7 cellular contexts compared by ENCODE assay signal in genomic region chr4:185534850-185535761, GRCh38. TPM values are rescaled to one million over a fixed set of nuclear protein-coding genes. Genes with fewer than 3 reads are reported as not detected.
DNase-seq lines count a peak whose midpoint lies in the region; TF ChIP-seq lines count a peak whose summit lies in the region.

TSS of gene PDLIM3 (minus strand) at chr4:185535507. CDS start at chr4:185535434, 73 bp downstream.

- peaks cover 6% of the 10 kb centered on the region for H3K4me1 Mint-ChIP-seq in activated naive CD8-positive, alpha-beta T cell (ENCODE audit: low read depth)
- H3K4me1 Mint-ChIP-seq in osteocyte (ENCODE audit: unreplicated experiment): peaks cover 10% of the 10 kb centered on the region
- H3K4me1 Mint-ChIP-seq in immature natural killer cell: peaks cover 3 to 4% of the 10 kb centered on the region in 2 donors

- H3K36me3 Mint-ChIP-seq in activated naive CD8-positive, alpha-beta T cell: no peaks in the 10 kb centered on the region
- H3K36me3 Mint-ChIP-seq in osteocyte (ENCODE audit: unreplicated experiment): peaks cover 1% of the 10 kb centered on the region
- peaks cover 0 to 4% (median 0%) of the 10 kb centered on the region in 3 donors for H3K36me3 Mint-ChIP-seq in immature natural killer cell

- peak within 1 kb of the TSS; percentile 79 for H3K9ac ChIP-seq in ES-I3 (ENCODE audit: low read depth, low read length)

- peak within 1 kb of the TSS; percentile 83 for H3K4me3 ChIP-seq in cardiac muscle cell

- TF ChIP-seq CTCF in cardiac muscle cell (IDR thresholded peaks at IDR 0.05; ENCODE audit: low read depth, low read length): no peak
- TF ChIP-seq CTCF in osteocyte (IDR thresholded peaks at IDR 0.05): no peak

- no peak within 1 kb of the TSS for H3K27ac Mint-ChIP-seq in activated naive CD8-positive, alpha-beta T cell
- H3K27ac Mint-ChIP-seq in osteocyte (ENCODE audit: unreplicated experiment) (peak within 1 kb of the TSS; percentile 19), immature natural killer cell (no peak within 1 kb of the TSS)

- DNase-seq in cardiac muscle cell (ENCODE audit: low read depth in 1 of 2, low spot score in 1 of 2) (peak; percentile 80 to 87), osteocyte (ENCODE audit: extremely low spot score, unreplicated experiment) (no peak), inferior parietal cortex (ENCODE audit: extremely low spot score) (no peak), immature natural killer cell (no peak)

- peak within 1 kb of the TSS; percentile 71 for H3K4me3 Mint-ChIP-seq in activated naive CD8-positive, alpha-beta T cell
- H3K4me3 Mint-ChIP-seq in osteocyte (ENCODE audit: unreplicated experiment): peak within 1 kb of the TSS; percentile 85
- H3K4me3 Mint-ChIP-seq in immature natural killer cell: no peak within 1 kb of the TSS

- H3K27ac ChIP-seq in cardiac muscle cell: peak within 1 kb of the TSS; percentile 40

- peaks cover 35% of the 10 kb centered on the region for H3K27me3 Mint-ChIP-seq in activated naive CD8-positive, alpha-beta T cell
- H3K27me3 Mint-ChIP-seq in osteocyte (ENCODE audit: unreplicated experiment) (peaks cover 7% of the 10 kb centered on the region), immature natural killer cell (ENCODE audit: low read depth in 3 of 3) (peaks cover 10 to 20% (median 16%) of the 10 kb centered on the region in 3 donors)

- H3K4me1 ChIP-seq in ES-I3 (ENCODE audit: insufficient read depth, low read length) (no peaks in the 10 kb centered on the region), cardiac muscle cell (ENCODE audit: low read depth) (no peaks in the 10 kb centered on the region)

- H3K9me3 Mint-ChIP-seq in activated naive CD8-positive, alpha-beta T cell (ENCODE audit: low read depth): no peaks in the 10 kb centered on the region
- no peaks in the 10 kb centered on the region for H3K9me3 Mint-ChIP-seq in osteocyte (ENCODE audit: unreplicated experiment)
- H3K9me3 Mint-ChIP-seq in immature natural killer cell: no peaks in the 10 kb centered on the region

- TF ChIP-seq RAD21 in Ishikawa (IDR thresholded peaks at IDR 0.05; ENCODE audit: low read depth): no peak

- peaks cover 21% of the 10 kb centered on the region for H3K27me3 ChIP-seq in cardiac muscle cell

- no peaks in the 10 kb centered on the region for H3K36me3 ChIP-seq in ES-I3 (ENCODE audit: insufficient read depth, low read length)
- no peaks in the 10 kb centered on the region for H3K36me3 ChIP-seq in cardiac muscle cell

- H3K9me3 ChIP-seq in ES-I3 (ENCODE audit: control insufficient read depth, insufficient read depth, low read length) (no peaks in the 10 kb centered on the region), cardiac muscle cell (ENCODE audit: low read depth) (no peaks in the 10 kb centered on the region)

- TF ChIP-seq EP300 in Ishikawa (IDR thresholded peaks at IDR 0.05; ENCODE audit: borderline replicate concordance): no peak

TF ChIP-seq in Ishikawa, 13 proteins besides CTCF, POLR2A, EP300 and RAD21:
- peak; percentile 16; the same call in 1 of the 2 replicates for TF ChIP-seq MAX (IDR thresholded peaks at IDR 0.05)
- TF ChIP-seq YY1 (IDR thresholded peaks at IDR 0.05; ENCODE audit: low read depth): no peak
TF ChIP-seq in Ishikawa: peak in this region for 1.

RNA-seq across cellular contexts. Expression of gene PDLIM3, which starts in this region (rescaled TPM):
- total RNA-seq in cardiac muscle cell (35.2 and 43.2 TPM in 2 replicates), osteocyte (2.1 and 2.8 TPM in 2 replicates)
- polyA plus RNA-seq in cardiac muscle cell (23.6 and 29.1 TPM in 2 replicates), immature natural killer cell (not detected)

Comparison
In these comparisons a context has a peak if more than half of its experiments do, and no peak if none do; other contexts are left out.
1. RNA of gene PDLIM3 (polyA plus RNA-seq): 23.6 to 29.1 TPM in cardiac muscle cell; not detected in immature natural killer cell; every median in the first group is over 10 times any median in the second.
2. H3K4me3 Mint-ChIP-seq: peak in activated naive CD8-positive, alpha-beta T cell (single experiment) and osteocyte (single experiment); none in immature natural killer cell (0 of 5).
3. DNase-seq: peak in cardiac muscle cell (2 of 2); none in osteocyte (single experiment), inferior parietal cortex (single experiment) and immature natural killer cell (0 of 3).